26 cellular contexts compared by ENCODE assay signal in genomic region chr17:12554251-12554650, GRCh38.
DNase-seq lines count a peak whose midpoint lies in the region; ATAC-seq and TF ChIP-seq lines count a peak whose summit lies in the region.
"Had no signal": no experiment of that assay in that cellular context is flagged by ENCODE, and none has a peak within 500 bp of the region (broad histone marks: within the 10 kb centered on the region; RNA-seq: fewer than 3 reads in every experiment).

No MANE protein-coding gene starts in this region.

- ATAC-seq in thoracic aorta (ENCODE audit: insufficient number of reproducible peaks, low FRiP score, low read depth) (no peak), HG02938 (IDR thresholded peaks at IDR 0.05; ENCODE audit: unreplicated experiment) (no peak)
- ATAC-seq: K562, Right ventricle myocardium inferior, SK-N-SH treated with all-trans-retinoic acid at 6 μM for 48 hours had no signal

- peaks cover 50 to 79% of the 10 kb centered on the region in 2 donors for H3K4me1 ChIP-seq in thoracic aorta (ENCODE audit: control insufficient read depth in 1 of 2, low read depth in 2 of 2)
- H3K4me1 ChIP-seq: BLaER1 had no signal

- H3K27ac ChIP-seq in coronary artery: peak overlapping the region; percentile 83 to 85
- peak overlapping the region; percentile 89 to 92 for H3K27ac ChIP-seq in thoracic aorta
- H3K27ac ChIP-seq: 22Rv1, BLaER1, PC-9, SJCRH30 had no signal

- H3K36me3 ChIP-seq in thoracic aorta: no peaks in the 10 kb centered on the region
- H3K36me3 ChIP-seq: BLaER1, SJCRH30 had no signal

- TF ChIP-seq CTCF in coronary artery (IDR thresholded peaks at IDR 0.05) (no peak), thoracic aorta (IDR thresholded peaks at IDR 0.05) (no peak)

- H3K9me3 ChIP-seq in thoracic aorta: no peaks in the 10 kb centered on the region
- H3K9me3 ChIP-seq: BLaER1, SJCRH30 had no signal

- peak; percentile 2 for DNase-seq in DMS 273 (lab: John Stamatoyannopoulos, UW; ENCODE audit: unreplicated experiment)
- DNase-seq in DMS 273 treated with DMSO at 0.1 percent for 48 hours (lab: John Stamatoyannopoulos, UW): no peak
- DNase-seq in coronary artery (ENCODE audit: low spot score): no peak
- DNase-seq in thoracic aorta (ENCODE audit: low spot score): no peak
- DNase-seq in DMS79 treated with DMSO at 0.1 percent for 48 hours (lab: John Stamatoyannopoulos, UW): no peak
- DNase-seq in activated naive CD4-positive, alpha-beta T cell (lab: John Stamatoyannopoulos, UW): no peak
- DNase-seq: CD4-positive, CD25-positive, alpha-beta regulatory T cell; GF-D8; Kasumi-1; MV-4-11; NCI-H1105; NCI-H1436 treated with DMSO at 0.1 percent for 48 hours; NCI-H187 treated with DMSO at 0.1 percent for 48 hours; NCI-H2107; NCI-H446; NCI-H524 treated with DMSO at 0.1 percent for 48 hours; NCI-H82; NK-92 treated with Interleukin-12 subunit alpha and Interleukin-12 subunit beta, amount 100 ng/mL, for 24 hours; PC-9; SJCRH30 had no signal

- no peak overlapping the region for H3K4me3 ChIP-seq in coronary artery
- H3K4me3 ChIP-seq in thoracic aorta: no peak overlapping the region
- H3K4me3 ChIP-seq: BLaER1, K562, PC-9, SJCRH30 had no signal

- H3K27me3 ChIP-seq in thoracic aorta (replicated peaks; ENCODE audit: insufficient read depth): no peaks in the 10 kb centered on the region
- H3K27me3 ChIP-seq: BLaER1 had no signal
